ENCODE assay signal across 10 cellular contexts in genomic region chr16:55622930-55623561, GRCh38. TPM values are rescaled to one million over a fixed set of nuclear protein-coding genes. Genes with fewer than 3 reads are reported as not detected.
DNase-seq lines count a peak whose midpoint lies in the region; TF ChIP-seq lines count a peak whose summit lies in the region.
"Had no signal": no experiment of that assay in that cellular context is flagged by ENCODE, and none has a peak within 500 bp of the region (broad histone marks: within the 10 kb centered on the region; RNA-seq: fewer than 3 reads in every experiment).

No MANE protein-coding gene starts in this region.

- H3K9me3 Mint-ChIP-seq in endodermal cell: peaks cover 18% of the 10 kb centered on the region

- no peak overlapping the region for H3K4me2 ChIP-seq in osteoblast (ENCODE audit: insufficient read depth, low read length)

- no peaks in the 10 kb centered on the region for H3K27me3 ChIP-seq in endodermal cell (ENCODE audit: control insufficient read depth, insufficient read depth, low read length, poor library complexity, severe bottlenecking)
- H3K27me3 ChIP-seq in osteoblast (ENCODE audit: insufficient read depth, low read length): no peaks in the 10 kb centered on the region

- H3K36me3 ChIP-seq in endodermal cell (ENCODE audit: control insufficient read depth, insufficient read depth, low read length) (no peaks in the 10 kb centered on the region), osteoblast (ENCODE audit: insufficient read depth, low read length) (no peaks in the 10 kb centered on the region)

- H3K4me3 ChIP-seq in endodermal cell (ENCODE audit: low read length) (no peak overlapping the region), osteoblast (ENCODE audit: insufficient read depth, low read length) (no peak overlapping the region)

- peaks cover 5% of the 10 kb centered on the region for H3K4me1 Mint-ChIP-seq in endodermal cell

- no peak overlapping the region for H3K9ac ChIP-seq in endodermal cell (ENCODE audit: extremely low read depth, low read length, poor library complexity, severe bottlenecking)

- 33 to 44% methylated on average over 5 to 8 of the region's 8 CpGs for WGBS in endodermal cell (ENCODE audit: insufficient coverage in 1 of 2, insufficient read length in 1 of 2), 2 experiments

- no peaks in the 10 kb centered on the region for H4K20me1 ChIP-seq in osteoblast (ENCODE audit: insufficient read depth, low read length)

- no peak overlapping the region for H3K4me3 Mint-ChIP-seq in endodermal cell

- H3K36me3 Mint-ChIP-seq in endodermal cell (ENCODE audit: low read depth): peaks cover 6% of the 10 kb centered on the region

- H3K27ac Mint-ChIP-seq in endodermal cell: peak overlapping the region; percentile 53

- DNase-seq in NCI-H510A treated with DMSO at 0.1 percent for 48 hours (lab: John Stamatoyannopoulos, UW) (peak; percentile 48), endodermal cell (peak; percentile 92), osteoblast (ENCODE audit: insufficient read length, low spot score, missing footprints) (peak; percentile 43), amniotic stem cell (lab: John Stamatoyannopoulos, UW) (no peak), foreskin melanocyte (no peak), NCI-H2196 treated with DMSO at 0.1 percent for 48 hours (lab: John Stamatoyannopoulos, UW; ENCODE audit: unreplicated experiment) (no peak)
- no peak for DNase-seq in activated naive CD4-positive, alpha-beta T cell treated with anti-CD3 and anti-CD28 coated beads, Interleukin-2, amount 50 U/mL, for 16 hours
- DNase-seq: hypothalamus had no signal

- H3K9me3 ChIP-seq in endodermal cell (ENCODE audit: control insufficient read depth, low read length): no peaks in the 10 kb centered on the region
- no peaks in the 10 kb centered on the region for H3K9me3 ChIP-seq in osteoblast (ENCODE audit: low read depth, low read length)

- H3K27ac ChIP-seq in endodermal cell (ENCODE audit: low read depth, low read length) (no peak overlapping the region), osteoblast (ENCODE audit: low read depth, low read length) (no peak overlapping the region)

- H3K4me1 ChIP-seq in endodermal cell (ENCODE audit: control insufficient read depth, insufficient read depth, low read length) (no peaks in the 10 kb centered on the region), osteoblast (ENCODE audit: insufficient read depth, low read length) (no peaks in the 10 kb centered on the region)

- H2AFZ ChIP-seq in osteoblast (ENCODE audit: low read length): no peak overlapping the region

- TF ChIP-seq CTCF in GM12872 (IDR thresholded peaks at IDR 0.05; ENCODE audit: insufficient read depth, low read depth, low read length) (peak; percentile 48; the same call in 2 of the 3 replicates), endodermal cell (conservative IDR thresholded peaks at IDR 0.05) (peak; percentile 77), osteoblast (IDR thresholded peaks at IDR 0.05; ENCODE audit: extremely low read depth, low read depth, low read length) (no peak)

- peaks cover 14% of the 10 kb centered on the region for H3K27me3 Mint-ChIP-seq in endodermal cell (ENCODE audit: insufficient read depth)

- no peaks in the 10 kb centered on the region for H3K79me2 ChIP-seq in osteoblast (ENCODE audit: insufficient read depth, low read length)

RNA-seq across cellular contexts. Expression of gene SLC6A2, which starts 32.7 kb away (rescaled TPM):
- 1 to 10 TPM in 1 of 2 donors, not detected in 1; 1.1 TPM for total RNA-seq in endodermal cell
- polyA plus RNA-seq in endodermal cell (2013, experiment 1 of 2): 0.32 TPM
- polyA plus RNA-seq in endodermal cell (2013, experiment 2 of 2): 0.12 TPM
- not detected in 2 replicates for total RNA-seq in osteoblast
- total RNA-seq: activated CD8-positive, alpha-beta memory T cell treated with anti-CD3 and anti-CD28 coated beads for 36 hours had no signal

RNA-seq across cellular contexts. Expression of gene CAPNS2, which starts 56.6 kb away (rescaled TPM):
- total RNA-seq in endodermal cell (under 1 TPM; 0.26 to 0.35 TPM), osteoblast (1.1 and 2.1 TPM in 2 replicates)
- polyA plus RNA-seq in endodermal cell (2013, experiment 1 of 2): not detected
- not detected for polyA plus RNA-seq in endodermal cell (2013, experiment 2 of 2)
- total RNA-seq: activated CD8-positive, alpha-beta memory T cell treated with anti-CD3 and anti-CD28 coated beads for 36 hours had no signal

Comparison
In these comparisons a context has a peak if more than half of its experiments do, and no peak if none do; other contexts are left out.
1. DNase-seq: peak in NCI-H510A treated with DMSO at 0.1 percent for 48 hours (single experiment), endodermal cell (single experiment) and osteoblast (single experiment); none in amniotic stem cell (single experiment), foreskin melanocyte (single experiment), activated naive CD4-positive, alpha-beta T cell treated with anti-CD3 and anti-CD28 coated beads, Interleukin-2, amount 50 U/mL, for 16 hours (single experiment) and NCI-H2196 treated with DMSO at 0.1 percent for 48 hours (single experiment).